Comparison of ENCODE assay signal across 14 cellular contexts in the genomic region with DNA sequence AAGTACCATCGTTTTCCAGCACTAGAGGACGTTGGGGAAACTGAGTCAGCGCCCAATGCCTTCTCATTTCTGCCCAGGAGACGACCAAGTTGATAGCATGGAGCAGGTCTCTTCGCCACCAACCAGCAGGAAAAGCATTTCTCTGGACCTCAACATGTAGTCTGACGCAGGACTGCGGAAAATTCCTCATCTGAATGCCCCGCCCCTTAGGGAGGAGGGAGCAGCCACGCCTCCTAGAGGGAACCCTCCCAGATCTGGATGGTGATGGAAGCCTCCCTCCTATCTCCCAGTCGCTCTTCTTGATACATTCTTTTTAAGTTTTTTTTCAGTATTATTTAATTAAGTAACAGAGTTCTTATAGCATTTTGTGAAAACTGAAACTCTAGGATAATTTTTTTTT. TPM values are rescaled to one million over a fixed set of nuclear protein-coding genes. Genes with fewer than 3 reads are reported as not detected.
DNase-seq lines count a peak whose midpoint lies in the region; ATAC-seq and TF ChIP-seq lines count a peak whose summit lies in the region.
"Had no signal": no experiment of that assay in that cellular context is flagged by ENCODE, and none has a peak within 500 bp of the region (broad histone marks: within the 10 kb centered on the region; RNA-seq: fewer than 3 reads in every experiment).

No MANE protein-coding gene starts in this region.

- intact Hi-C loops in A673 (cut with micrococcal nuclease; ENCODE audit: unreplicated experiment): no loop called here

- H3K36me3 ChIP-seq in A673 (ENCODE audit: insufficient read depth, low read length, poor library complexity, severe bottlenecking): no peaks in the 10 kb centered on the region
- H3K36me3 ChIP-seq: ascending aorta, right atrium auricular region, WERI-Rb-1 had no signal

- H3K4me3 ChIP-seq in A673 (ENCODE audit: low read depth, low read length, poor library complexity, severe bottlenecking): no peak overlapping the region
- H3K4me3 ChIP-seq in fibroblast of pulmonary artery (replicated peaks; ENCODE audit: low read depth, low read length): no peak overlapping the region
- H3K4me3 ChIP-seq: ascending aorta, right atrium auricular region had no signal

- CTCF ChIA-PET in A673 (lab: Charles Lee): no interaction called here

- H3K9me3 ChIP-seq in A673 (ENCODE audit: low read depth, low read length, poor library complexity, severe bottlenecking): no peaks in the 10 kb centered on the region
- H3K9me3 ChIP-seq: ascending aorta, right atrium auricular region had no signal

- peaks cover 3% of the 10 kb centered on the region for H3K27me3 ChIP-seq in A673 (replicated peaks; ENCODE audit: insufficient read depth, low read depth, low read length, poor library complexity)
- H3K27me3 ChIP-seq: ascending aorta, right atrium auricular region had no signal

- TF ChIP-seq CTCF in A673 (conservative IDR thresholded peaks at IDR 0.05; ENCODE audit: low read depth, low read length): no peak
- TF ChIP-seq CTCF in fibroblast of pulmonary artery (IDR thresholded peaks at IDR 0.05; ENCODE audit: low read length, missing control alignments): no peak

- no peak overlapping the region for H3K27ac ChIP-seq in A673 (ENCODE audit: low read depth, low read length, poor library complexity, severe bottlenecking)
- H3K27ac ChIP-seq: ascending aorta, right atrium auricular region, WERI-Rb-1 had no signal

- DNase-seq in A673 (ENCODE audit: low spot score): peak; percentile 46
- peak; percentile 39 for DNase-seq in ELF-1 (ENCODE audit: low read depth, low spot score)
- DNase-seq in NCI-H748 (lab: John Stamatoyannopoulos, UW; ENCODE audit: unreplicated experiment): peak; percentile 61
- peak; percentile 6 for DNase-seq in fibroblast of pulmonary artery (ENCODE audit: low read depth)
- no peak for DNase-seq in activated T-cell treated with anti-CD3 and anti-CD28 coated beads for 4 hours
- no peak for DNase-seq in NCI-H128 (lab: John Stamatoyannopoulos, UW; ENCODE audit: unreplicated experiment)
- DNase-seq: activated gamma-delta T cell, midbrain, MV-4-11, WERI-Rb-1 had no signal

- no TSS peak for BruUV-seq in A673 (replicated peaks; lab: Mats Ljungman, UMichigan)

- POLR2A ChIA-PET in A673 (lab: Charles Lee; ENCODE audit: low non-redundant PET): no interaction called here

- ATAC-seq in HG02642 (IDR thresholded peaks at IDR 0.05; ENCODE audit: poor library complexity, unreplicated experiment): no peak
- no peak for ATAC-seq in HG03025 (IDR thresholded peaks at IDR 0.05; ENCODE audit: low FRiP score, unreplicated experiment)

- H3K4me1 ChIP-seq in A673 (ENCODE audit: insufficient read depth, low read length, poor library complexity, severe bottlenecking): no peaks in the 10 kb centered on the region
- H3K4me1 ChIP-seq: ascending aorta, right atrium auricular region had no signal

RNA-seq across cellular contexts. Expression of gene MINDY4B, which starts 17.4 kb away (rescaled TPM):
- total RNA-seq in A673 (2021): not detected in 2 replicates
- total RNA-seq: ascending aorta, right atrium auricular region had no signal

RNA-seq across cellular contexts. Expression of gene CLRN1, which starts 49.9 kb away (rescaled TPM):
- total RNA-seq in A673 (2021): not detected in 2 replicates
- total RNA-seq: ascending aorta, right atrium auricular region had no signal

Comparison
In these comparisons a context has a peak if more than half of its experiments do, and no peak if none do; other contexts are left out.
1. DNase-seq: peak in A673 (single experiment), ELF-1 (single experiment), NCI-H748 (single experiment) and fibroblast of pulmonary artery (single experiment); none in activated T-cell treated with anti-CD3 and anti-CD28 coated beads for 4 hours (single experiment) and NCI-H128 (single experiment).